In genomic region chr17:14211778-14212177, GRCh38 we compare ENCODE assay signal across 9 cellular contexts. TPM values are rescaled to one million over a fixed set of nuclear protein-coding genes. Genes with fewer than 3 reads are reported as not detected.
A peak's percentile ranks its signal among the peaks of the same experiment; 100 is the strongest.
DNase-seq lines count a peak whose midpoint lies in the region; ATAC-seq and TF ChIP-seq lines count a peak whose summit lies in the region.
"Had no signal": no experiment of that assay in that cellular context is flagged by ENCODE, and none has a peak within 500 bp of the region (broad histone marks: within the 10 kb centered on the region; RNA-seq: fewer than 3 reads in every experiment).

No MANE protein-coding gene starts in this region.

- no peaks in the 10 kb centered on the region for H3F3A ChIP-seq in neural progenitor cell (ENCODE audit: low read depth)

- no peaks in the 10 kb centered on the region for H3K4me1 Mint-ChIP-seq in neural progenitor cell

- H3K9me3 ChIP-seq in DND-41 (ENCODE audit: insufficient read depth, low read length, severe bottlenecking) = peaks cover 14% of the 10 kb centered on the region
- no peaks in the 10 kb centered on the region for H3K9me3 ChIP-seq in neural progenitor cell (ENCODE audit: low read depth)

- H3K4me3 ChIP-seq in DND-41 (ENCODE audit: low read depth in 1 of 2, low read length in 2 of 2) (no peak overlapping the region), LNCaP clone FGC (ENCODE audit: low read depth, low read length) (no peak overlapping the region), neural progenitor cell (no peak overlapping the region)

- H4K20me1 ChIP-seq in DND-41 (ENCODE audit: insufficient read depth, low read length) (no peaks in the 10 kb centered on the region), neural progenitor cell (ENCODE audit: low read depth) (no peaks in the 10 kb centered on the region)

- H3K9ac ChIP-seq in DND-41 (ENCODE audit: low read depth, low read length) (no peak overlapping the region), neural progenitor cell (no peak overlapping the region)

- peaks cover 47% of the 10 kb centered on the region for H3K36me3 ChIP-seq in DND-41 (ENCODE audit: insufficient read depth, low read length)
- no peaks in the 10 kb centered on the region for H3K36me3 ChIP-seq in neural progenitor cell

- ATAC-seq in DND-41 (ENCODE audit: insufficient read depth, low read depth) = no peak

- in situ Hi-C loops in ACHN (cut with HindIII; ENCODE audit: low pct_ligation_motif_present, low pct_unique_long_range_greater_than_20kb, low sequenced_read_pairs) = no loop called here

- H2AFZ ChIP-seq in DND-41 (ENCODE audit: low read depth, low read length) (no peak overlapping the region), neural progenitor cell (replicated peaks) (no peak overlapping the region)

- H3K9me3 Mint-ChIP-seq in neural progenitor cell = peaks cover 17% of the 10 kb centered on the region
- H3K9me3 Mint-ChIP-seq: activated naive CD4-positive, alpha-beta T cell treated with anti-CD3 and anti-CD28 coated beads, Interleukin-2, amount 50 U/mL, for 24 hours had no signal

- H3K27me3 Mint-ChIP-seq in neural progenitor cell (ENCODE audit: insufficient read depth, low read depth) = peaks cover 7% of the 10 kb centered on the region
- H3K27me3 Mint-ChIP-seq: activated naive CD4-positive, alpha-beta T cell treated with anti-CD3 and anti-CD28 coated beads, Interleukin-2, amount 50 U/mL, for 24 hours had no signal

- H3K79me2 ChIP-seq in DND-41 (ENCODE audit: insufficient read depth, low read length) (no peaks in the 10 kb centered on the region), neural progenitor cell (ENCODE audit: low read depth) (no peaks in the 10 kb centered on the region)

- no peak overlapping the region for H3K27ac Mint-ChIP-seq in neural progenitor cell
- H3K27ac Mint-ChIP-seq: activated naive CD4-positive, alpha-beta T cell treated with anti-CD3 and anti-CD28 coated beads, Interleukin-2, amount 50 U/mL, for 24 hours had no signal

- H3K27me3 ChIP-seq in DND-41 (ENCODE audit: insufficient read depth, low read length, poor library complexity) (no peaks in the 10 kb centered on the region), neural progenitor cell (no peaks in the 10 kb centered on the region)

- peaks cover 38% of the 10 kb centered on the region for H3K36me3 Mint-ChIP-seq in neural progenitor cell

- peak; percentile 32 for TF ChIP-seq CTCF in DND-41 (IDR thresholded peaks at IDR 0.05; ENCODE audit: borderline replicate concordance, extremely low read depth, low read length, poor library complexity, severe bottlenecking)
- 0 out of 2 replicates have a peak, but pooled peaks have one; percentile 16 for TF ChIP-seq CTCF in LNCaP clone FGC (IDR thresholded peaks at IDR 0.05; ENCODE audit: control insufficient read depth, extremely low read depth, insufficient read depth)
- TF ChIP-seq CTCF in neural progenitor cell (IDR thresholded peaks at IDR 0.05) = peak; percentile 25

- DNase-seq in DND-41 (no peak), LNCaP clone FGC (ENCODE audit: low read depth) (no peak), neural progenitor cell (ENCODE audit: low spot score) (no peak), NCI-H446 (lab: John Stamatoyannopoulos, UW) (no peak), NCI-H774 (lab: John Stamatoyannopoulos, UW) (no peak), ACHN (no peak), UCSD-AML1 (lab: John Stamatoyannopoulos, UW; ENCODE audit: unreplicated experiment) (no peak)
- DNase-seq in effector CD8-positive, alpha-beta T cell (lab: John Stamatoyannopoulos, UW) = peak; percentile 22

- H3K4me2 ChIP-seq in DND-41 (ENCODE audit: insufficient read depth, low read length) (no peak overlapping the region), neural progenitor cell (no peak overlapping the region)

- H3K27ac ChIP-seq in DND-41 (ENCODE audit: low read length) (no peak overlapping the region), neural progenitor cell (no peak overlapping the region)

- H3K4me1 ChIP-seq in DND-41 (ENCODE audit: insufficient read depth, low read length) (no peaks in the 10 kb centered on the region), neural progenitor cell (no peaks in the 10 kb centered on the region)

- H3K4me3 Mint-ChIP-seq in neural progenitor cell = peak overlapping the region; percentile 22
- H3K4me3 Mint-ChIP-seq: activated naive CD4-positive, alpha-beta T cell treated with anti-CD3 and anti-CD28 coated beads, Interleukin-2, amount 50 U/mL, for 24 hours had no signal

RNA-seq across cellular contexts. Expression of gene CDRT15, which starts 24.9 kb away (rescaled TPM):
- total RNA-seq in neural progenitor cell (ENCODE audit: low replicate concordance) = not detected in 2 replicates
